8 cellular contexts compared by ENCODE assay signal in genomic region chr7:22822486-22823141, GRCh38. TPM values are rescaled to one million over a fixed set of nuclear protein-coding genes. Genes with fewer than 3 reads are reported as not detected.
DNase-seq lines count a peak whose midpoint lies in the region; ATAC-seq, FAIRE-seq and TF ChIP-seq lines count a peak whose summit lies in the region.

Gene TOMM7, minus strand, starts transcription at chr7:22822849. Its CDS starts 70 bp downstream, at chr7:22822779.

- H3K27me3 ChIP-seq in rectal smooth muscle tissue (ENCODE audit: control insufficient read depth, insufficient read depth, low read length), result no peaks in the 10 kb centered on the region
- no peaks in the 10 kb centered on the region for H3K27me3 ChIP-seq in aorta (ENCODE audit: control insufficient read depth in 1 of 2, insufficient read depth in 2 of 2, low read length in 1 of 2)

- peak; percentile 78 for ATAC-seq in HG02981 (IDR thresholded peaks at IDR 0.05; ENCODE audit: unreplicated experiment)
- ATAC-seq in aorta (ENCODE audit: low FRiP score), result peak; percentile 98

- in situ Hi-C loops in astrocyte of the cerebellum (cut with HindIII; ENCODE audit: low sequenced_read_pairs), result no loop called here

- H3K36me3 ChIP-seq in rectal smooth muscle tissue (ENCODE audit: control insufficient read depth, insufficient read depth, low read length) (no peaks in the 10 kb centered on the region), aorta (ENCODE audit: control insufficient read depth in 1 of 2, insufficient read depth in 2 of 2, low read length in 1 of 2) (no peaks in the 10 kb centered on the region)

- FAIRE-seq in GM18507 (lab: Jason Lieb, UNC), result peak; percentile 99

- 0% methylated on average over 38 of the region's 38 CpGs for WGBS in aorta, 2 donors

- intact Hi-C loops in aorta (cut with DNase I), result loop anchor here (2.0 to 10.0 kb wide), 2 partner anchors 232 kb away; no protein-coding TSS in a partner anchor

- H3K4me1 ChIP-seq in rectal smooth muscle tissue (ENCODE audit: control insufficient read depth, insufficient read depth, low read length) (peaks cover 4% of the 10 kb centered on the region), aorta (ENCODE audit: control insufficient read depth in 1 of 2, insufficient read depth in 2 of 2, low read length in 2 of 2) (peaks cover 0 to 1% of the 10 kb centered on the region in 2 donors)

- peak; percentile 32 for TF ChIP-seq CTCF in astrocyte of the cerebellum (IDR thresholded peaks at IDR 0.05; ENCODE audit: low read depth, low read length, missing control alignments)

- peak within 1 kb of the TSS; percentile 82 for H3K4me3 ChIP-seq in astrocyte of the cerebellum (ENCODE audit: low read depth, low read length)
- peak within 1 kb of the TSS; percentile 97 for H3K4me3 ChIP-seq in rectal smooth muscle tissue (ENCODE audit: low read length)
- peak within 1 kb of the TSS; percentile 85 to 94 for H3K4me3 ChIP-seq in aorta (ENCODE audit: low read length in 2 of 2)

- DNase-seq in GM18507 (ENCODE audit: extremely low spot score, insufficient read length, low read depth) (peak; percentile 95), NCI-H2029 treated with DMSO at 0.1 percent for 48 hours (lab: John Stamatoyannopoulos, UW) (peak; percentile 93), T-helper 9 cell (peak; percentile 78), astrocyte of the cerebellum (ENCODE audit: low read depth) (peak; percentile 94), hepatic stellate cell (ENCODE audit: low spot score) (peak; percentile 95), aorta (peak; percentile 94 to 96)

- H3K27ac ChIP-seq in rectal smooth muscle tissue (ENCODE audit: low read depth, low read length) (peak within 1 kb of the TSS; percentile 83), aorta (ENCODE audit: low read depth in 1 of 2, low read length in 2 of 2) (peak within 1 kb of the TSS in 1 of 2 donors; percentile 26)

- no peaks in the 10 kb centered on the region for H3K9me3 ChIP-seq in aorta (ENCODE audit: control insufficient read depth, low read length)

- peak within 1 kb of the TSS; percentile 97 for H3K9ac ChIP-seq in rectal smooth muscle tissue (ENCODE audit: low read length)

RNA-seq across cellular contexts. Expression of gene TOMM7, which starts in this region (rescaled TPM):
- total RNA-seq in aorta, result 100 to 1,000 TPM; 250 to 305 TPM
- polyA plus RNA-seq in aorta, result 1,000 to 10,000 TPM in 1 of 2 donors, 100 to 1,000 TPM in 1; 595 to 1,149 TPM
